In genomic region chr6:33070909-33071308, GRCh38 we compare ENCODE assay signal across 22 cellular contexts. TPM values are rescaled to one million over a fixed set of nuclear protein-coding genes. Genes with fewer than 3 reads are reported as not detected.
A peak's percentile ranks its signal among the peaks of the same experiment; 100 is the strongest.
DNase-seq lines count a peak whose midpoint lies in the region; ATAC-seq, FAIRE-seq and TF ChIP-seq lines count a peak whose summit lies in the region.
"Had no signal": no experiment of that assay in that cellular context is flagged by ENCODE, and none has a peak within 500 bp of the region (broad histone marks: within the 10 kb centered on the region; RNA-seq: fewer than 3 reads in every experiment).

No MANE protein-coding gene starts in this region.

- no peak overlapping the region for H3K14ac ChIP-seq in neuronal stem cell (ENCODE audit: low read length)

- no CpG with 5 or more reads among the region's 2 CpGs for WGBS in neuronal stem cell (ENCODE audit: extremely low coverage in 2 of 2, insufficient read length in 2 of 2, insufficient replicate concordance in 1 of 2), 2 donors

- intact Hi-C loops in dendritic cell treated with granulocyte-macrophage colony-stimulating factor and Interleukin-4, amounts not matched to agents 40 ng/mL and 50 ng/mL, for 4 days (cut with micrococcal nuclease): loop anchor here (1.0 kb wide), 1 partner anchor 56 kb away; no protein-coding TSS in a partner anchor
- intact Hi-C loops in mucosa of descending colon (cut with DNase I, micrococcal nuclease): loop anchor here (10.0 kb wide), 1 partner anchor 56 kb away; no protein-coding TSS in a partner anchor

- DNase-seq in activated T-cell treated with anti-CD3 and anti-CD28 coated beads, Interleukin-2, amount 50 U/mL, for 72 hours: no peak
- DNase-seq in activated T-cell treated with anti-CD3 and anti-CD28 coated beads for 4 hours (no peak), GM12891 (ENCODE audit: insufficient read length, low spot score) (no peak), mucosa of descending colon (no peak), neuronal stem cell (ENCODE audit: low spot score) (no peak)
- DNase-seq: body of pancreas, colonic mucosa, NCI-H1436, NCI-H2171, NCI-H526, occipital lobe, uterus had no signal

- H3K4ac ChIP-seq in neuronal stem cell (ENCODE audit: low read length): no peak overlapping the region

- H3K9me3 ChIP-seq in mucosa of descending colon (no peaks in the 10 kb centered on the region), neuronal stem cell (replicated peaks in 1 of 2; ENCODE audit: control insufficient read depth in 2 of 2, insufficient read depth in 1 of 2, low read depth in 1 of 2, low read length in 2 of 2) (no peaks in the 10 kb centered on the region)
- H3K9me3 ChIP-seq: body of pancreas, colonic mucosa, suprapubic skin, uterus had no signal

- no peak overlapping the region for H3K18ac ChIP-seq in neuronal stem cell (ENCODE audit: low read length)

- no peak overlapping the region for H3K27ac ChIP-seq in neuronal stem cell (replicated peaks; ENCODE audit: low read length)
- H3K27ac ChIP-seq: body of pancreas, colonic mucosa, HL-60, RWPE1, suprapubic skin, uterus had no signal

- H2BK120ac ChIP-seq in neuronal stem cell (ENCODE audit: low read depth, low read length): no peak overlapping the region

- no peaks in the 10 kb centered on the region for H3K36me3 ChIP-seq in mucosa of descending colon (ENCODE audit: low read depth)
- H3K36me3 ChIP-seq in neuronal stem cell (replicated peaks in 1 of 2; ENCODE audit: control insufficient read depth in 2 of 2, insufficient read depth in 2 of 2, low read length in 2 of 2): no peaks in the 10 kb centered on the region
- H3K36me3 ChIP-seq: colonic mucosa, uterus had no signal

- H2BK12ac ChIP-seq in neuronal stem cell (ENCODE audit: low read length): no peak overlapping the region

- H3K4me1 Mint-ChIP-seq in activated T-cell treated with anti-CD3 and anti-CD28 coated beads, Interleukin-2, amount 50 U/mL, for 72 hours (ENCODE audit: low read depth): peaks cover 24% of the 10 kb centered on the region
- peaks cover 49% of the 10 kb centered on the region for H3K4me1 Mint-ChIP-seq in dendritic cell treated with granulocyte-macrophage colony-stimulating factor and Interleukin-4, amounts not matched to agents 40 ng/mL and 50 ng/mL, for 4 days (ENCODE audit: low read depth)
- H3K4me1 Mint-ChIP-seq in stimulated activated memory B cell treated with anti-CD40 and anti-IgM and Interleukin-4, amounts not matched to agents 10 μg/mL and 1 μg/mL and 100 μg/mL, for 72 hours: peaks cover 54% of the 10 kb centered on the region

- H3K9ac ChIP-seq in neuronal stem cell (ENCODE audit: low read depth, low read length, poor library complexity): no peak overlapping the region

- TF ChIP-seq POLR2A in GM12891 (IDR thresholded peaks at IDR 0.05; ENCODE audit: low read depth, low read length): peak; percentile 60; the same call in 1 of the 2 replicates

- no peak for ATAC-seq in activated T-cell treated with anti-CD3 and anti-CD28 coated beads, Interleukin-2, amount 50 U/mL, for 72 hours (replicated peaks in 1 of 2)
- no peak for ATAC-seq in stimulated activated memory B cell treated with anti-CD40 and anti-IgM and Interleukin-4, amounts not matched to agents 10 μg/mL and 1 μg/mL and 100 μg/mL, for 72 hours
- ATAC-seq in mucosa of descending colon: no peak
- ATAC-seq in HG02798 (IDR thresholded peaks at IDR 0.05; ENCODE audit: poor library complexity, unreplicated experiment): no peak
- ATAC-seq: body of pancreas, SK-N-SH treated with all-trans-retinoic acid at 6 μM for 48 hours had no signal

- H3K79me1 ChIP-seq in neuronal stem cell (ENCODE audit: low read depth, low read length): no peaks in the 10 kb centered on the region

- peak overlapping the region in 1 of 2 donors; percentile 81 for H3K4me3 Mint-ChIP-seq in activated T-cell treated with anti-CD3 and anti-CD28 coated beads, Interleukin-2, amount 50 U/mL, for 72 hours
- H3K4me3 Mint-ChIP-seq in dendritic cell treated with granulocyte-macrophage colony-stimulating factor and Interleukin-4, amounts not matched to agents 40 ng/mL and 50 ng/mL, for 4 days: peak overlapping the region; percentile 95
- H3K4me3 Mint-ChIP-seq in stimulated activated memory B cell treated with anti-CD40 and anti-IgM and Interleukin-4, amounts not matched to agents 10 μg/mL and 1 μg/mL and 100 μg/mL, for 72 hours: peak overlapping the region; percentile 99

- H4K8ac ChIP-seq in neuronal stem cell (ENCODE audit: low read depth, low read length): no peak overlapping the region

- peak; percentile 74 for FAIRE-seq in GM12891 (lab: Jason Lieb, UNC)
- FAIRE-seq: endometrium had no signal

- peaks cover 0 to 6% (median 0%) of the 10 kb centered on the region in 3 experiments for H3K27me3 ChIP-seq in neuronal stem cell (ENCODE audit: control insufficient read depth in 3 of 3, insufficient read depth in 3 of 3, low read depth in 1 of 3, low read length in 3 of 3)
- H3K27me3 ChIP-seq: body of pancreas, colonic mucosa, suprapubic skin, uterus had no signal

- no peak overlapping the region for H2AFZ ChIP-seq in neuronal stem cell (ENCODE audit: low read length)

- H2AK5ac ChIP-seq in neuronal stem cell (ENCODE audit: low read depth, low read length): no peak overlapping the region

- H4K91ac ChIP-seq in neuronal stem cell (ENCODE audit: low read depth, low read length, poor library complexity): no peak overlapping the region

- no peak overlapping the region for H3K4me2 ChIP-seq in neuronal stem cell (ENCODE audit: insufficient read depth, low read length, poor library complexity, severe bottlenecking)

- H3K23ac ChIP-seq in neuronal stem cell (ENCODE audit: low read depth, low read length, poor library complexity): no peak overlapping the region

- peak overlapping the region; percentile 52 for H3K27ac Mint-ChIP-seq in activated T-cell treated with anti-CD3 and anti-CD28 coated beads, Interleukin-2, amount 50 U/mL, for 72 hours
- peak overlapping the region; percentile 97 for H3K27ac Mint-ChIP-seq in dendritic cell treated with granulocyte-macrophage colony-stimulating factor and Interleukin-4, amounts not matched to agents 40 ng/mL and 50 ng/mL, for 4 days
- peak overlapping the region; percentile 94 for H3K27ac Mint-ChIP-seq in stimulated activated memory B cell treated with anti-CD40 and anti-IgM and Interleukin-4, amounts not matched to agents 10 μg/mL and 1 μg/mL and 100 μg/mL, for 72 hours
- H3K27ac Mint-ChIP-seq: activated T-helper 2 cell treated with anti-CD3 and anti-CD28 coated beads, Interferon-gamma antibody, Interleukin-2, Interleukin-4, amounts not matched to agents 10 μg/mL and 5 μg/mL and 100 μg/mL, durations not matched to agents 14 hours and 24 hours and 36 hours had no signal

- no peak for TF ChIP-seq CTCF in mucosa of descending colon (IDR thresholded peaks at IDR 0.05)

- H3K36me3 Mint-ChIP-seq in activated T-cell treated with anti-CD3 and anti-CD28 coated beads, Interleukin-2, amount 50 U/mL, for 72 hours (ENCODE audit: insufficient read depth in 2 of 2): peaks cover 0 to 21% of the 10 kb centered on the region in 2 donors
- H3K36me3 Mint-ChIP-seq in dendritic cell treated with granulocyte-macrophage colony-stimulating factor and Interleukin-4, amounts not matched to agents 40 ng/mL and 50 ng/mL, for 4 days (ENCODE audit: low read depth): peaks cover 81% of the 10 kb centered on the region
- peaks cover 73% of the 10 kb centered on the region for H3K36me3 Mint-ChIP-seq in stimulated activated memory B cell treated with anti-CD40 and anti-IgM and Interleukin-4, amounts not matched to agents 10 μg/mL and 1 μg/mL and 100 μg/mL, for 72 hours

- H3K4me3 ChIP-seq in mucosa of descending colon (no peak overlapping the region), neuronal stem cell (ENCODE audit: low read length in 2 of 2) (no peak overlapping the region)
- H3K4me3 ChIP-seq: body of pancreas, colonic mucosa, uterus had no signal

- H2BK5ac ChIP-seq in neuronal stem cell (ENCODE audit: low read length): no peak overlapping the region

- H2BK15ac ChIP-seq in neuronal stem cell (ENCODE audit: low read length): no peak overlapping the region

- no peaks in the 10 kb centered on the region for H3K4me1 ChIP-seq in mucosa of descending colon (ENCODE audit: low read depth)
- no peaks in the 10 kb centered on the region for H3K4me1 ChIP-seq in neuronal stem cell (ENCODE audit: control insufficient read depth in 2 of 2, insufficient read depth in 1 of 2, low read depth in 1 of 2, low read length in 2 of 2)
- H3K4me1 ChIP-seq: body of pancreas, colonic mucosa, suprapubic skin, uterus had no signal

- peaks cover 0 to 11% of the 10 kb centered on the region in 2 donors for H3K9me3 Mint-ChIP-seq in activated T-cell treated with anti-CD3 and anti-CD28 coated beads, Interleukin-2, amount 50 U/mL, for 72 hours
- H3K9me3 Mint-ChIP-seq in dendritic cell treated with granulocyte-macrophage colony-stimulating factor and Interleukin-4, amounts not matched to agents 40 ng/mL and 50 ng/mL, for 4 days: no peaks in the 10 kb centered on the region
- H3K9me3 Mint-ChIP-seq in stimulated activated memory B cell treated with anti-CD40 and anti-IgM and Interleukin-4, amounts not matched to agents 10 μg/mL and 1 μg/mL and 100 μg/mL, for 72 hours: peaks cover 10% of the 10 kb centered on the region
- H3K9me3 Mint-ChIP-seq: activated T-helper 2 cell treated with anti-CD3 and anti-CD28 coated beads, Interferon-gamma antibody, Interleukin-2, Interleukin-4, amounts not matched to agents 10 μg/mL and 5 μg/mL and 100 μg/mL, durations not matched to agents 14 hours and 24 hours and 36 hours had no signal

- H3K27me3 Mint-ChIP-seq in activated T-cell treated with anti-CD3 and anti-CD28 coated beads, Interleukin-2, amount 50 U/mL, for 72 hours (ENCODE audit: low read depth): peaks cover 7% of the 10 kb centered on the region
- no peaks in the 10 kb centered on the region for H3K27me3 Mint-ChIP-seq in dendritic cell treated with granulocyte-macrophage colony-stimulating factor and Interleukin-4, amounts not matched to agents 40 ng/mL and 50 ng/mL, for 4 days
- no peaks in the 10 kb centered on the region for H3K27me3 Mint-ChIP-seq in stimulated activated memory B cell treated with anti-CD40 and anti-IgM and Interleukin-4, amounts not matched to agents 10 μg/mL and 1 μg/mL and 100 μg/mL, for 72 hours

TF ChIP-seq in GM12891, 5 proteins besides CTCF, POLR2A, EP300 and RAD21:
- TF ChIP-seq POU2F2 (IDR thresholded peaks at IDR 0.05; ENCODE audit: low read depth, low read length) (no peak), POLR2AphosphoS5 (IDR thresholded peaks at IDR 0.05; ENCODE audit: low read depth, low read length) (0 out of 2 replicates have a peak, but pooled peaks have one; percentile 31), SPI1 (IDR thresholded peaks at IDR 0.05; ENCODE audit: low read depth, low read length) (no peak)

RNA-seq across cellular contexts. Expression of gene HLA-DPA1, which starts 2.5 kb away (rescaled TPM):
- 10 to 100 TPM; 11.4 to 25.8 TPM for total RNA-seq in activated T-cell treated with anti-CD3 and anti-CD28 coated beads, Interleukin-2, amount 50 U/mL, for 72 hours
- 1,963 TPM for polyA plus RNA-seq in GM12891 (2012; ENCODE audit: low read depth, missing spikeins)
- total RNA-seq in mucosa of descending colon: 10 to 100 TPM; 46.6 to 62.0 (median 49.9) TPM
- polyA plus RNA-seq in neuronal stem cell (2013, experiment 1 of 2): 2.2 TPM
- polyA plus RNA-seq in neuronal stem cell (2013, experiment 2 of 2): 2.2 TPM

RNA-seq across cellular contexts. Expression of gene HLA-DPB1, which starts 4.9 kb away (rescaled TPM):
- total RNA-seq in activated T-cell treated with anti-CD3 and anti-CD28 coated beads, Interleukin-2, amount 50 U/mL, for 72 hours: 10 to 100 TPM; 12.5 to 20.9 TPM
- 654 TPM for polyA plus RNA-seq in GM12891 (2012; ENCODE audit: low read depth, missing spikeins)
- 10 to 100 TPM; 31.2 to 55.0 (median 51.2) TPM for total RNA-seq in mucosa of descending colon
- 45.7 TPM for polyA plus RNA-seq in neuronal stem cell (2013, experiment 1 of 2)
- 42.1 TPM for polyA plus RNA-seq in neuronal stem cell (2013, experiment 2 of 2)
- total RNA-seq: M059J had no signal
